ENCODE assay signal across 8 cellular contexts in the genomic region with DNA sequence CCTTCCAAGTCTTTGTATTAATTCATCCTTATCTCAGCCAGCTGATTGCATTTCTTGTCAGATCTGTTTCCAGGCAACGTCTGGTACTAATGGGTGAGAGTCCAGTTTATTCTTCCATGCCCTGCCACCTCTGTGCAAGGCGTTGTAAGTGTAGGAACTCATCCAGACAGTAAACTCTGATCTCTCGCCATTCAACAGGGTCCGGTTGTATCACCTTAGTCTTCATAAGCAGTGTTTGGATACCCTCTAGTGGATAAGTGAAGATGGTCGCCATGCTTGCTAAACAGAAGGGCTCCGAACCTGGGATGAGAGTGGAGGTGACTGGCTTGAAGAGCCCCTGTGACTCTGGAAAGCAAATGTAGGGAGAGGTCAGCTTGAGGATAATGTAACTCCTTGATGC. TPM values are rescaled to one million over a fixed set of nuclear protein-coding genes. Genes with fewer than 3 reads are reported as not detected.
DNase-seq lines count a peak whose midpoint lies in the region; ATAC-seq lines count a peak whose summit lies in the region.

No MANE protein-coding gene starts in this region.

- H3K27ac ChIP-seq in mesenchymal stem cell (ENCODE audit: low read length, poor library complexity, severe bottlenecking), result no peak overlapping the region

- whole genome bisulfite sequencing in mesenchymal stem cell, result 37% methylated on average over 6 of the region's 6 CpGs

- DNase-seq in activated CD4-positive, alpha-beta T cell treated with anti-CD3 and anti-CD28 coated beads for 36 hours, result peak; percentile 35
- DNase-seq in activated CD4-positive, alpha-beta T cell treated with anti-CD3 and anti-CD28 coated beads for 48 hours, result no peak
- DNase-seq in HT-29 (ENCODE audit: low spot score) (peak; percentile 35), RPMI7951 (ENCODE audit: low read depth) (peak; percentile 47), mesenchymal stem cell (peak; percentile 56)
- DNase-seq in effector memory CD8-positive, alpha-beta T cell, result peak in 2 of 3 experiments; percentile 6 to 8

- no peak overlapping the region for H2BK12ac ChIP-seq in mesenchymal stem cell (ENCODE audit: low read length in 2 of 2)

- no peak overlapping the region for H3K18ac ChIP-seq in mesenchymal stem cell (ENCODE audit: low read depth in 1 of 2, low read length in 2 of 2)

- no peak overlapping the region for H4K8ac ChIP-seq in mesenchymal stem cell (ENCODE audit: low read length)

- no peak overlapping the region for H3K14ac ChIP-seq in mesenchymal stem cell (ENCODE audit: low read length in 2 of 2)

- H2BK120ac ChIP-seq in mesenchymal stem cell (ENCODE audit: low read depth, low read length), result no peak overlapping the region

- H3K27me3 Mint-ChIP-seq in activated CD4-positive, alpha-beta T cell treated with anti-CD3 and anti-CD28 coated beads for 36 hours, result no peaks in the 10 kb centered on the region
- no peaks in the 10 kb centered on the region for H3K27me3 Mint-ChIP-seq in effector memory CD8-positive, alpha-beta T cell

- peaks cover 0 to 14% of the 10 kb centered on the region in 2 experiments for H3K27me3 ChIP-seq in mesenchymal stem cell (ENCODE audit: control insufficient read depth in 1 of 2, insufficient read depth in 1 of 2, low read length in 2 of 2)

- no peak overlapping the region for H2BK5ac ChIP-seq in mesenchymal stem cell (ENCODE audit: low read depth, low read length, poor library complexity, severe bottlenecking)

- H3K4ac ChIP-seq in mesenchymal stem cell (ENCODE audit: low read depth in 1 of 2, low read length in 2 of 2), result no peak overlapping the region

- peak; percentile 66 for ATAC-seq in activated CD4-positive, alpha-beta T cell treated with anti-CD3 and anti-CD28 coated beads for 36 hours
- ATAC-seq in effector memory CD8-positive, alpha-beta T cell (replicated peaks), result peak; percentile 59
- no peak for ATAC-seq in HG02840 (IDR thresholded peaks at IDR 0.05; ENCODE audit: low FRiP score, unreplicated experiment)
- ATAC-seq in GM18909 (IDR thresholded peaks at IDR 0.05; ENCODE audit: poor library complexity, unreplicated experiment), result no peak

- intact Hi-C loops in activated CD4-positive, alpha-beta T cell treated with anti-CD3 and anti-CD28 coated beads for 36 hours (cut with DNase I, micrococcal nuclease), result loop anchor here (1.0 kb wide), 2 partner anchors 163 to 321 kb away; no protein-coding TSS in a partner anchor

- no peak overlapping the region for H3K4me3 ChIP-seq in mesenchymal stem cell (ENCODE audit: insufficient read depth in 1 of 2, low read depth in 1 of 2, low read length in 2 of 2)

- no peaks in the 10 kb centered on the region for H3K9me3 ChIP-seq in mesenchymal stem cell (ENCODE audit: control insufficient read depth, low read length)

- H3K4me1 ChIP-seq in mesenchymal stem cell (ENCODE audit: control insufficient read depth, insufficient read depth, low read depth, low read length), result peaks cover 7% of the 10 kb centered on the region

- no peak overlapping the region for H2BK15ac ChIP-seq in mesenchymal stem cell (ENCODE audit: low read depth, poor library complexity, severe bottlenecking)

- H4K91ac ChIP-seq in mesenchymal stem cell (ENCODE audit: low read length), result no peak overlapping the region

- POLR2A ChIA-PET in activated CD4-positive, alpha-beta T cell treated with anti-CD3 and anti-CD28 coated beads for 36 hours (lab: Charles Lee), result no interaction called here

- no peak overlapping the region for H3K4me3 Mint-ChIP-seq in activated CD4-positive, alpha-beta T cell treated with anti-CD3 and anti-CD28 coated beads for 36 hours
- H3K4me3 Mint-ChIP-seq in effector memory CD8-positive, alpha-beta T cell, result no peak overlapping the region

- H3K36me3 Mint-ChIP-seq in activated CD4-positive, alpha-beta T cell treated with anti-CD3 and anti-CD28 coated beads for 36 hours (ENCODE audit: low read depth), result peaks cover 1% of the 10 kb centered on the region
- no peaks in the 10 kb centered on the region for H3K36me3 Mint-ChIP-seq in effector memory CD8-positive, alpha-beta T cell (ENCODE audit: insufficient read depth)

- no peak overlapping the region for H2AFZ ChIP-seq in mesenchymal stem cell (ENCODE audit: low read depth, low read length)

- peaks cover 23% of the 10 kb centered on the region for H3K4me1 Mint-ChIP-seq in activated CD4-positive, alpha-beta T cell treated with anti-CD3 and anti-CD28 coated beads for 36 hours
- H3K4me1 Mint-ChIP-seq in effector memory CD8-positive, alpha-beta T cell (ENCODE audit: low read depth in 2 of 2), result peaks cover 0 to 2% of the 10 kb centered on the region in 2 donors

- H3K9ac ChIP-seq in mesenchymal stem cell (ENCODE audit: low read length), result no peak overlapping the region

- H2AK5ac ChIP-seq in mesenchymal stem cell (ENCODE audit: low read length, severe bottlenecking), result no peak overlapping the region

- CTCF ChIA-PET in activated CD4-positive, alpha-beta T cell treated with anti-CD3 and anti-CD28 coated beads for 36 hours (lab: Charles Lee), result interaction anchor here (0.8 to 1.2 kb wide), 4 partner anchors 40 to 164 kb away, joined by 3 to 4 read pairs (median 4); no protein-coding TSS in a partner anchor

- no peak overlapping the region for H3K4me2 ChIP-seq in mesenchymal stem cell (ENCODE audit: low read length, poor library complexity, severe bottlenecking)

- no peak overlapping the region for H3K23ac ChIP-seq in mesenchymal stem cell (ENCODE audit: low read length in 2 of 2)

- H3K27ac Mint-ChIP-seq in activated CD4-positive, alpha-beta T cell treated with anti-CD3 and anti-CD28 coated beads for 36 hours, result no peak overlapping the region
- H3K27ac Mint-ChIP-seq in effector memory CD8-positive, alpha-beta T cell, result no peak overlapping the region

- no peaks in the 10 kb centered on the region for H3K36me3 ChIP-seq in mesenchymal stem cell (ENCODE audit: control insufficient read depth in 1 of 2, insufficient read depth in 2 of 2, low read depth in 1 of 2, low read length in 2 of 2)

- H3K9me3 Mint-ChIP-seq in activated CD4-positive, alpha-beta T cell treated with anti-CD3 and anti-CD28 coated beads for 36 hours (ENCODE audit: low read depth), result no peaks in the 10 kb centered on the region
- no peaks in the 10 kb centered on the region for H3K9me3 Mint-ChIP-seq in effector memory CD8-positive, alpha-beta T cell

- peaks cover 2% of the 10 kb centered on the region for H3K79me1 ChIP-seq in mesenchymal stem cell (replicated peaks; ENCODE audit: low read length, poor library complexity, severe bottlenecking)

RNA-seq across cellular contexts. Expression of gene CMTM7, which starts 51.6 kb away (rescaled TPM):
- 10 to 100 TPM; 41.1 to 67.0 TPM for total RNA-seq in activated CD4-positive, alpha-beta T cell treated with anti-CD3 and anti-CD28 coated beads for 36 hours
- total RNA-seq in HT-29 (2014; rRNA removed; shearing (Covaris generic)), result 20.2 and 30.7 TPM in 2 replicates
- total RNA-seq in RPMI7951 (2014; rRNA removed; shearing (Covaris generic)), result 24.5 and 26.2 TPM in 2 replicates
- 15.4 TPM for polyA plus RNA-seq in mesenchymal stem cell (2013, experiment 1 of 2)
- 14.4 TPM for polyA plus RNA-seq in mesenchymal stem cell (2013, experiment 2 of 2)

Comparison
In these comparisons a context has a peak if more than half of its experiments do, and no peak if none do; other contexts are left out.
1. ATAC-seq: peak in activated CD4-positive, alpha-beta T cell treated with anti-CD3 and anti-CD28 coated beads for 36 hours (single experiment) and effector memory CD8-positive, alpha-beta T cell (single experiment); none in HG02840 (single experiment) and GM18909 (single experiment).